In genomic region chr10:102225646-102226541, GRCh38 we compare ENCODE assay signal across 1 cellular context.
TF ChIP-seq lines count a peak whose summit lies in the region.

Gene ELOVL3 (plus strand): TSS chr10:102226299. CDS start chr10:102226549, 250 bp downstream.

TF ChIP-seq in Ishikawa, 13 proteins besides CTCF, POLR2A, EP300 and RAD21 (continued from another document):
- no peak for TF ChIP-seq USF1 (IDR thresholded peaks at IDR 0.05)
- no peak for TF ChIP-seq CEBPB (IDR thresholded peaks at IDR 0.05)
